Comparison of ENCODE assay signal across 12 cellular contexts in the genomic region with DNA sequence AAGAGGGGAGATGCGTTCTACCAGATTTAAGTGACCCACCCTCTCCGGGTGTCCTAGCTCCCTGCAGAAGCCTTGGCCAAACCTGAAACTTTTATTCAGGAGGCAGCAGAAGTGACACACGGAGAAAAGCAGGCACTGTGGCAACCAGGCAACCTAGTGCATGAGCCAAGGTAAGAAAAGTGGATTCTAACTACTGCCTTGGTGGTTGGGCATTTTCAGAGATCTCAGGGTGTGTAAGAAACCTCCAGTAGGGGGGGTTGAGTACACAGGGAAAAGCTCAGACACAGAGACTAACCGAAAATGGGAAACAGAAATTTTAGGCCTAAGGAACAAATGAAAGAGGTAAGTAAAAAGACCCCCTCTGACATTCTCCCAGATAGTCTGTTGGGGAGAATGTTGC.
A peak's percentile ranks its signal among the peaks of the same experiment; 100 is the strongest.
DNase-seq lines count a peak whose midpoint lies in the region; ATAC-seq and TF ChIP-seq lines count a peak whose summit lies in the region.
"Had no signal": no experiment of that assay in that cellular context is flagged by ENCODE, and none has a peak within 500 bp of the region (broad histone marks: within the 10 kb centered on the region; RNA-seq: fewer than 3 reads in every experiment).

No MANE protein-coding gene starts in this region.

- TF ChIP-seq POLR2A in HCT116 (IDR thresholded peaks at IDR 0.05; ENCODE audit: borderline replicate concordance, extremely low read depth, insufficient read depth, insufficient read length): no peak

- BruUV-seq in Caco-2 (replicated peaks; lab: Mats Ljungman, UMichigan) (no TSS peak), HCT116 (replicated peaks; lab: Mats Ljungman, UMichigan) (no TSS peak)

- H3K4me3 ChIP-seq in Caco-2 (ENCODE audit: low read depth, low read length) (no peak overlapping the region), HCT116 (replicated peaks in 1 of 2; ENCODE audit: low read depth in 1 of 2, low read length in 2 of 2) (no peak overlapping the region), hepatocyte (no peak overlapping the region)
- H3K4me3 ChIP-seq: esophagus muscularis mucosa had no signal

- intact Hi-C loops in Caco-2 (cut with micrococcal nuclease; ENCODE audit: unreplicated experiment): loop anchor here (1.0 kb wide), 2 partner anchors 306 to 328 kb away; no protein-coding TSS in a partner anchor
- intact Hi-C loops in HCT116 (cut with micrococcal nuclease): loop anchor here (1.0 kb wide), 1 partner anchor 306 kb away; no protein-coding TSS in a partner anchor

- no peak overlapping the region for H3K9ac ChIP-seq in HCT116 (ENCODE audit: low read length)

- peak; percentile 50 for TF ChIP-seq RAD21 in HCT116 (IDR thresholded peaks at IDR 0.05; ENCODE audit: low read depth)

- no peaks in the 10 kb centered on the region for H3K9me2 ChIP-seq in HCT116 (ENCODE audit: insufficient read depth)
- no peaks in the 10 kb centered on the region for H3K9me2 ChIP-seq in hepatocyte (replicated peaks; ENCODE audit: insufficient read depth)

- no peaks in the 10 kb centered on the region for H3K27me3 ChIP-seq in Caco-2 (replicated peaks; ENCODE audit: control insufficient read depth, insufficient read depth, low read length)
- no peaks in the 10 kb centered on the region for H3K27me3 ChIP-seq in HCT116 (ENCODE audit: insufficient read depth, low read length)
- no peaks in the 10 kb centered on the region for H3K27me3 ChIP-seq in hepatocyte
- H3K27me3 ChIP-seq: esophagus muscularis mucosa had no signal

- no peaks in the 10 kb centered on the region for H3K9me3 Mint-ChIP-seq in Caco-2 (ENCODE audit: unreplicated experiment)

- no peaks in the 10 kb centered on the region for H3K4me1 Mint-ChIP-seq in Caco-2 (ENCODE audit: low read depth, unreplicated experiment)
- H3K4me1 Mint-ChIP-seq: activated CD8-positive, alpha-beta memory T cell treated with anti-CD3 and anti-CD28 coated beads, Interleukin-2, amount 10 ng/mL, durations not matched to agents 7 days and 5 days; memory B cell had no signal

- H3K36me3 Mint-ChIP-seq in Caco-2 (ENCODE audit: insufficient read depth, unreplicated experiment): no peaks in the 10 kb centered on the region
- H3K36me3 Mint-ChIP-seq: activated CD8-positive, alpha-beta memory T cell treated with anti-CD3 and anti-CD28 coated beads, Interleukin-2, amount 10 ng/mL, durations not matched to agents 7 days and 5 days; memory B cell had no signal

- H3K27ac Mint-ChIP-seq in Caco-2 (ENCODE audit: unreplicated experiment): no peak overlapping the region
- H3K27ac Mint-ChIP-seq: activated CD8-positive, alpha-beta memory T cell treated with anti-CD3 and anti-CD28 coated beads, Interleukin-2, amount 10 ng/mL, durations not matched to agents 7 days and 5 days; memory B cell had no signal

- H4K20me1 ChIP-seq in HCT116 (ENCODE audit: insufficient read depth) (no peaks in the 10 kb centered on the region), hepatocyte (ENCODE audit: insufficient read depth, poor library complexity, severe bottlenecking) (no peaks in the 10 kb centered on the region)

- H3K27me3 Mint-ChIP-seq in Caco-2 (ENCODE audit: insufficient read depth, unreplicated experiment): no peaks in the 10 kb centered on the region
- H3K27me3 Mint-ChIP-seq: activated CD8-positive, alpha-beta memory T cell treated with anti-CD3 and anti-CD28 coated beads, Interleukin-2, amount 10 ng/mL, durations not matched to agents 7 days and 5 days; memory B cell had no signal

- no peaks in the 10 kb centered on the region for H3K79me2 ChIP-seq in HCT116 (ENCODE audit: insufficient read depth, low read length)
- H3K79me2 ChIP-seq in hepatocyte: no peaks in the 10 kb centered on the region

- H3K36me3 ChIP-seq in Caco-2 (ENCODE audit: control insufficient read depth, insufficient read depth, low read length) (no peaks in the 10 kb centered on the region), HCT116 (ENCODE audit: control insufficient read depth in 1 of 2, insufficient read depth in 2 of 2, low read length in 2 of 2) (no peaks in the 10 kb centered on the region), hepatocyte (replicated peaks; ENCODE audit: insufficient read depth, low read depth) (no peaks in the 10 kb centered on the region)
- H3K36me3 ChIP-seq: esophagus muscularis mucosa had no signal

- WGBS in hepatocyte (ENCODE audit: low lambda C conversion rate, missing lambda C conversion rate): 94% methylated on average over 4 of the region's 4 CpGs

- no peak overlapping the region for H3K27ac ChIP-seq in HCT116 (ENCODE audit: low read depth, low read length)
- no peak overlapping the region for H3K27ac ChIP-seq in hepatocyte
- H3K27ac ChIP-seq: esophagus muscularis mucosa had no signal

- RAD21 ChIA-PET in HCT116 (lab: Charles Lee; ENCODE audit: low non-redundant PET in 1 of 2, low total read pairs in 2 of 2, uncharacterized antibody in 2 of 2, unreplicated experiment in 2 of 2): no interaction called here

- peak; percentile 71 for ATAC-seq in HCT116
- ATAC-seq in HG03565 (IDR thresholded peaks at IDR 0.05; ENCODE audit: unreplicated experiment): no peak
- no peak for ATAC-seq in GM21367 (IDR thresholded peaks at IDR 0.05; ENCODE audit: unreplicated experiment)
- ATAC-seq: activated CD8-positive, alpha-beta memory T cell treated with anti-CD3 and anti-CD28 coated beads, Interleukin-2, amount 10 ng/mL, durations not matched to agents 7 days and 5 days had no signal

- no peaks in the 10 kb centered on the region for H3K4me1 ChIP-seq in Caco-2
- peaks cover 0 to 9% of the 10 kb centered on the region in 2 experiments; a peak in 2 of 4 replicates for H3K4me1 ChIP-seq in HCT116 (ENCODE audit: control insufficient read depth in 1 of 2, insufficient read depth in 2 of 2, low read length in 2 of 2)
- H3K4me1 ChIP-seq in hepatocyte (ENCODE audit: insufficient read depth): no peaks in the 10 kb centered on the region
- H3K4me1 ChIP-seq: esophagus muscularis mucosa had no signal

- no peak overlapping the region for H3K4me3 Mint-ChIP-seq in Caco-2 (ENCODE audit: unreplicated experiment)
- H3K4me3 Mint-ChIP-seq: activated CD8-positive, alpha-beta memory T cell treated with anti-CD3 and anti-CD28 coated beads, Interleukin-2, amount 10 ng/mL, durations not matched to agents 7 days and 5 days; memory B cell had no signal

- H3K9me3 ChIP-seq in Caco-2 (no peaks in the 10 kb centered on the region), HCT116 (ENCODE audit: control insufficient read depth in 1 of 2, insufficient read depth in 1 of 2, low read depth in 1 of 2, low read length in 2 of 2) (no peaks in the 10 kb centered on the region), hepatocyte (ENCODE audit: low read depth) (no peaks in the 10 kb centered on the region)
- H3K9me3 ChIP-seq: esophagus muscularis mucosa had no signal

- CTCF ChIA-PET in Caco-2 (lab: Charles Lee): interaction anchor here (1.1 kb wide), 1 partner anchor 306 kb away, joined by 3 read pairs; no protein-coding TSS in a partner anchor
- CTCF ChIA-PET in HCT116 (lab: Charles Lee): interaction anchor here (1.0 to 1.8 kb wide), 3 partner anchors 10 to 306 kb away, joined by 3 to 5 read pairs (median 5); no protein-coding TSS in a partner anchor

- H3K4me2 ChIP-seq in HCT116 (ENCODE audit: low read length) (no peak overlapping the region), hepatocyte (no peak overlapping the region)

- DNase-seq in Caco-2 (peak in 1 of 2 experiments; percentile 25), HCT116 (ENCODE audit: low read depth, low spot score) (peak; percentile 12), RKO (ENCODE audit: low spot score) (peak; percentile 30), hepatocyte (ENCODE audit: low spot score) (no peak), NCI-H510A treated with DMSO at 0.1 percent for 48 hours (lab: John Stamatoyannopoulos, UW) (no peak), middle frontal gyrus (ENCODE audit: extremely low spot score, low spot score) (no peak)
- DNase-seq: activated CD8-positive, alpha-beta memory T cell treated with anti-CD3 and anti-CD28 coated beads, Interleukin-2, amount 10 ng/mL, durations not matched to agents 7 days and 5 days; aorta had no signal

- TF ChIP-seq CTCF in Caco-2 (IDR thresholded peaks at IDR 0.05; ENCODE audit: insufficient read depth in 1 of 2, low read depth in 1 of 2, low read length in 1 of 2, severe bottlenecking in 1 of 2, unreplicated experiment in 1 of 2) (peak; percentile 37 to 48), HCT116 (IDR thresholded peaks at IDR 0.05 in 2 of 3, conservative IDR thresholded peaks at IDR 0.05 in 1 of 3; ENCODE audit: borderline replicate concordance in 1 of 3, insufficient read depth in 1 of 3, low read depth in 2 of 3, low read length in 2 of 3) (peak in 2 of 3 experiments; percentile 52 to 55; a peak in 4 of 6 replicates), hepatocyte (IDR thresholded peaks at IDR 0.05; ENCODE audit: poor library complexity) (peak; percentile 18)

- POLR2A ChIA-PET in Caco-2 (lab: Charles Lee): no interaction called here
- POLR2A ChIA-PET in HCT116 (lab: Charles Lee): no interaction called here

- H2AFZ ChIP-seq in HCT116 (ENCODE audit: low read depth, low read length, poor library complexity, severe bottlenecking): no peak overlapping the region
- H2AFZ ChIP-seq in hepatocyte: no peak overlapping the region

TF ChIP-seq in HCT116, 20 proteins besides CTCF, POLR2A, EP300 and RAD21 (continues in another document):
- TF ChIP-seq EZH2phosphoT487 (IDR thresholded peaks at IDR 0.05; ENCODE audit: borderline replicate concordance): no peak
- TF ChIP-seq TCF7L2 (IDR thresholded peaks at IDR 0.05; ENCODE audit: borderline replicate concordance, extremely low read depth, insufficient read depth, insufficient read length): no peak
- no peak for TF ChIP-seq SP1 (IDR thresholded peaks at IDR 0.05; ENCODE audit: low read depth)
- TF ChIP-seq, protein P1, sequence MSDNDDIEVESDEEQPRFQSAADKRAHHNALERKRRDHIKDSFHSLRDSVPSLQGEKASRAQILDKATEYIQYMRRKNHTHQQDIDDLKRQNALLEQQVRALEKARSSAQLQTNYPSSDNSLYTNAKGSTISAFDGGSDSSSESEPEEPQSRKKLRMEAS (IDR thresholded peaks at IDR 0.05): no peak
- TF ChIP-seq, protein P2, sequence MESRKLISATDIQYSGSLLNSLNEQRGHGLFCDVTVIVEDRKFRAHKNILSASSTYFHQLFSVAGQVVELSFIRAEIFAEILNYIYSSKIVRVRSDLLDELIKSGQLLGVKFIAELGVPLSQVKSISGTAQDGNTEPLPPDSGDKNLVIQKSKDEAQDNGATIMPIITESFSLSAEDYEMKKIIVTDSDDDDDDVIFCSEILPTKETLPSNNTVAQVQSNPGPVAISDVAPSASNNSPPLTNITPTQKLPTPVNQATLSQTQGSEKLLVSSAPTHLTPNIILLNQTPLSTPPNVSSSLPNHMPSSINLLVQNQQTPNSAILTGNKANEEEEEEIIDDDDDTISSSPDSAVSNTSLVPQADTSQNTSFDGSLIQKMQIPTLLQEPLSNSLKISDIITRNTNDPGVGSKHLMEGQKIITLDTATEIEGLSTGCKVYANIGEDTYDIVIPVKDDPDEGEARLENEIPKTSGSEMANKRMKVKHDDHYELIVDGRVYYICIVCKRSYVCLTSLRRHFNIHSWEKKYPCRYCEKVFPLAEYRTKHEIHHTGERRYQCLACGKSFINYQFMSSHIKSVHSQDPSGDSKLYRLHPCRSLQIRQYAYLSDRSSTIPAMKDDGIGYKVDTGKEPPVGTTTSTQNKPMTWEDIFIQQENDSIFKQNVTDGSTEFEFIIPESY (IDR thresholded peaks at IDR 0.05; ENCODE audit: extremely low read depth, insufficient replicate concordance, low read length): no peak
- TF ChIP-seq JUND (IDR thresholded peaks at IDR 0.05): no peak

Comparison
In these comparisons a context has a peak if more than half of its experiments do, and no peak if none do; other contexts are left out.
1. DNase-seq: peak in HCT116 (single experiment) and RKO (single experiment); none in hepatocyte (single experiment), NCI-H510A treated with DMSO at 0.1 percent for 48 hours (single experiment) and middle frontal gyrus (single experiment).
2. Peak in every context shown above with its lines, with median percentiles within 50 percentile points of each other: CTCF ChIP-seq.